In genomic region chr16:963913-964695, GRCh38 we compare ENCODE assay signal across 10 cellular contexts. TPM values are rescaled to one million over a fixed set of nuclear protein-coding genes. Genes with fewer than 3 reads are reported as not detected.
DNase-seq lines count a peak whose midpoint lies in the region; ATAC-seq and TF ChIP-seq lines count a peak whose summit lies in the region.
"Had no signal": no experiment of that assay in that cellular context is flagged by ENCODE, and none has a peak within 500 bp of the region (broad histone marks: within the 10 kb centered on the region; RNA-seq: fewer than 3 reads in every experiment).

No MANE protein-coding gene starts in this region.

- H3K27ac ChIP-seq in transverse colon (peak overlapping the region; percentile 48 to 70 (median 57)), adrenal gland (no peak overlapping the region)

- 25 to 35% methylated on average over 6 to 21 of the region's 21 CpGs for WGBS in transverse colon (ENCODE audit: low coverage in 1 of 2), 2 donors
- 70 to 79% (median 74%) methylated on average over 21 of the region's 21 CpGs for WGBS in adrenal gland, 4 donors

- H3K36me3 ChIP-seq in transverse colon: no peaks in the 10 kb centered on the region
- H3K36me3 ChIP-seq in adrenal gland (replicated peaks in 1 of 2): no peaks in the 10 kb centered on the region

- TF ChIP-seq CTCF in transverse colon (IDR thresholded peaks at IDR 0.05) (no peak), adrenal gland (IDR thresholded peaks at IDR 0.05) (no peak), GM20000 (IDR thresholded peaks at IDR 0.05; ENCODE audit: extremely low read depth, missing control alignments) (no peak)

- in situ Hi-C loops in transverse colon (cut with MboI; ENCODE audit: low pct_ligation_motif_present in 1 of 4, low pct_unique_long_range_greater_than_20kb in 1 of 4, low sequenced_read_pairs in 3 of 4): no loop called here

- TF ChIP-seq EP300 in transverse colon (IDR thresholded peaks at IDR 0.05; ENCODE audit: low read depth): no peak

- intact Hi-C loops in left colon (cut with DNase I, micrococcal nuclease): no loop called here
- intact Hi-C loops in transverse colon (cut with DNase I; ENCODE audit: low total_unique reads): no loop called here
- intact Hi-C loops in adrenal gland (cut with DNase I): no loop called here

- H3K4me1 ChIP-seq in transverse colon: peaks cover 2 to 22% (median 7%) of the 10 kb centered on the region in 4 donors
- peaks cover 0 to 5% of the 10 kb centered on the region in 2 donors for H3K4me1 ChIP-seq in adrenal gland (replicated peaks in 1 of 2)

- TF ChIP-seq POLR2A in transverse colon (IDR thresholded peaks at IDR 0.05) (no peak), adrenal gland (IDR thresholded peaks at IDR 0.05) (no peak)

- peak; percentile 28 for DNase-seq in activated T-cell treated with anti-CD3 and anti-CD28 coated beads, Interleukin-2, amount 50 U/mL, for 1 hour
- DNase-seq in activated T-cell treated with anti-CD3 and anti-CD28 coated beads for 4 hours: no peak
- peak; percentile 28 for DNase-seq in activated naive CD4-positive, alpha-beta T cell treated with anti-CD3 and anti-CD28 coated beads, Interleukin-2, amount 50 U/mL, for 16 hours
- DNase-seq in left colon: peak in 1 of 2 donors; percentile 50
- peak; percentile 33 for DNase-seq in transverse colon
- DNase-seq in adrenal gland: no peak
- DNase-seq in GM20000 (ENCODE audit: low spot score): no peak
- DNase-seq: IMR-90 had no signal

- H3K4me3 ChIP-seq in transverse colon (peak overlapping the region in 3 of 4 donors; percentile 9 to 35 (median 24)), adrenal gland (no peak overlapping the region)

- H3K9me3 ChIP-seq in transverse colon (no peaks in the 10 kb centered on the region), adrenal gland (replicated peaks in 1 of 3) (no peaks in the 10 kb centered on the region)

- peak; percentile 76 for ATAC-seq in left colon
- no peak for ATAC-seq in HG02571 (IDR thresholded peaks at IDR 0.05; ENCODE audit: unreplicated experiment)

- H3K27me3 ChIP-seq in transverse colon: no peaks in the 10 kb centered on the region
- H3K27me3 ChIP-seq in adrenal gland: no peaks in the 10 kb centered on the region

RNA-seq across cellular contexts. Expression of gene LMF1, which starts 6.7 kb away (rescaled TPM):
- total RNA-seq in left colon (10 to 100 TPM; 17.3 to 22.6 TPM), transverse colon (10 to 100 TPM; 15.9 to 34.8 (median 19.6) TPM), adrenal gland (10 to 100 TPM; 24.2 to 80.8 (median 36.3) TPM)
- polyA plus RNA-seq in adrenal gland: 100 to 1,000 TPM in 1 of 3 donors, 10 to 100 TPM in 2; 10.5 to 101 (median 66.0) TPM

RNA-seq across cellular contexts. Expression of gene SOX8, which starts 17.5 kb away (rescaled TPM):
- total RNA-seq in left colon (under 1 TPM; 0.31 to 0.70 TPM), transverse colon (1 to 10 TPM in 1 of 4 donors, under 1 TPM in 3; 0.37 to 1.9 (median 0.50) TPM), adrenal gland (1 to 10 TPM in 2 of 8 donors, under 1 TPM in 6; 0.09 to 1.5 (median 0.57) TPM)
- 1 to 10 TPM in 2 of 3 donors, under 1 TPM in 1; 0.04 to 2.1 (median 1.6) TPM for polyA plus RNA-seq in adrenal gland
- polyA plus RNA-seq: AG04450 had no signal

Comparison
In these comparisons a context has a peak if more than half of its experiments do, and no peak if none do; other contexts are left out.
1. DNase-seq: peak in activated T-cell treated with anti-CD3 and anti-CD28 coated beads, Interleukin-2, amount 50 U/mL, for 1 hour (single experiment), activated naive CD4-positive, alpha-beta T cell treated with anti-CD3 and anti-CD28 coated beads, Interleukin-2, amount 50 U/mL, for 16 hours (single experiment) and transverse colon (single experiment); none in activated T-cell treated with anti-CD3 and anti-CD28 coated beads for 4 hours (single experiment), adrenal gland (0 of 7) and GM20000 (single experiment).
2. H3K27ac ChIP-seq: peak in transverse colon (4 of 4); none in adrenal gland (0 of 5).
3. H3K4me3 ChIP-seq: peak in transverse colon (3 of 4); none in adrenal gland (0 of 4).